1 cellular context compared by ENCODE assay signal in the genomic region with DNA sequence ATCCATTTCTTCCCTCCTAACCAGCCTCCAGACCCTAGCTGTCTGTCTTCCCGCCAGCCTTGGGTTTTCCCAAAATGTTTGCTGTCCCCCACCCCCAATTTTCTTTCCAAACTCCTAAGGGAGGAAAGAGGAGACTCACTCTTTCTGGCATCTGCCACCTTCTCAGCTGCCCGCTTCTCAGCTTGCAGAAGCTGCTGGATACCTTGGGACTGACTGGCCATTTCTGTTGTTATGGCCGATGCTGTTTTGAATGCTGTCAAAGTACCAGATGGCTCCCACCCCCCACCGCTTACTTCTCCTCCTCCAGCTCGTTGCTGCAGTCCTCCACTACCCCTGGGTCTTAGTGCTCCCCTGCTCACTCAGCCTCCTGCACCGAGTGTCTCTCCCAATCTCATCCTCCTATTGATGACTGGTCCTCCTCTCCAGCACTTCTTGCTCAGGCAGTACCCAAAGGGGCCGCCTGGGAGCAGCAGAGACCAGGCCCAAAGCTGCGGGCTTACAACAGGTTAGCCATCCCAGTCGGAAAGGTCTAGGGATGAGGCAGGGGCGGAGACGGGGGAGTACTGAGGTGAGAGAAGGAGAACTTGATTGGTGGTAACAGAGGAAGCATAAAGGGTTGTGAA.
TF ChIP-seq lines count a peak whose summit lies in the region.

Gene ATP6V1G2 (minus strand): TSS at position 270 of the 623 bp plus-strand sequence. CDS start 49 bp downstream, at position 221.

TF ChIP-seq in K562, 482 proteins besides CTCF, POLR2A, EP300 and RAD21 (continued from another document and continues in another):
- TF ChIP-seq SIN3B (IDR thresholded peaks at IDR 0.05; ENCODE audit: low read depth) (0 out of 2 replicates have a peak, but pooled peaks have one; percentile 26), NBN (IDR thresholded peaks at IDR 0.05; ENCODE audit: low read depth) (peak; percentile 18), ZNF639 (CRISPR knock-in tag; conservative IDR thresholded peaks at IDR 0.05 in 1 of 2, IDR thresholded peaks at IDR 0.05 in 1 of 2) (no peak), ARID2 (IDR thresholded peaks at IDR 0.05) (peak; percentile 84), CTBP1 (IDR thresholded peaks at IDR 0.05; ENCODE audit: borderline replicate concordance) (peak; percentile 100), TAF7 (tag; IDR thresholded peaks at IDR 0.05) (no peak), MEF2D (tag; conservative IDR thresholded peaks at IDR 0.05; ENCODE audit: low read depth) (no peak), SETDB1 (IDR thresholded peaks at IDR 0.05; ENCODE audit: low read length) (no peak), NR2C2 (CRISPR knock-in tag; IDR thresholded peaks at IDR 0.05) (no peak), NR2C2 (tag; IDR thresholded peaks at IDR 0.05) (no peak), SRSF1 (IDR thresholded peaks at IDR 0.05; ENCODE audit: low read depth, low read length) (no peak), ATF7 (IDR thresholded peaks at IDR 0.05) (peak; percentile 30; the same call in 1 of the 2 replicates), BRCA1 (IDR thresholded peaks at IDR 0.05) (no peak), BRCA1 (CRISPR knock-in tag; IDR thresholded peaks at IDR 0.05) (no peak), BDP1 (IDR thresholded peaks at IDR 0.05; ENCODE audit: insufficient read depth, insufficient read length) (no peak), CHAMP1 (IDR thresholded peaks at IDR 0.05) (no peak), SMARCA5 (IDR thresholded peaks at IDR 0.05) (no peak), CCNT2 (IDR thresholded peaks at IDR 0.05; ENCODE audit: borderline replicate concordance, extremely low read depth, insufficient read length, low read depth, low read length) (no peak), SOX6 (IDR thresholded peaks at IDR 0.05) (peak; percentile 56; the same call in 1 of the 2 replicates), SAFB2 (IDR thresholded peaks at IDR 0.05; ENCODE audit: borderline replicate concordance, low read depth, low read length, severe bottlenecking) (no peak), ZNF740 (CRISPR knock-in tag; IDR thresholded peaks at IDR 0.05) (peak; percentile 37; the same call in 1 of the 2 replicates), ZNF740 (tag; IDR thresholded peaks at IDR 0.05) (no peak), RFX5 (IDR thresholded peaks at IDR 0.05; ENCODE audit: low read depth, low read length) (no peak), MAX (CRISPR knock-in tag; IDR thresholded peaks at IDR 0.05) (peak; percentile 43; the same call in 1 of the 2 replicates), FOXM1 (IDR thresholded peaks at IDR 0.05; ENCODE audit: low read depth) (peak; percentile 34; the same call in 1 of the 2 replicates), FOXM1 (CRISPR knock-in tag; IDR thresholded peaks at IDR 0.05; ENCODE audit: low read depth) (no peak), TAL1 (IDR thresholded peaks at IDR 0.05) (no peak), MYBL2 (IDR thresholded peaks at IDR 0.05; ENCODE audit: low read depth) (no peak), MYBL2 (CRISPR knock-in tag; IDR thresholded peaks at IDR 0.05; ENCODE audit: borderline replicate concordance) (no peak), NRF1 (conservative IDR thresholded peaks at IDR 0.05 in 1 of 2, IDR thresholded peaks at IDR 0.05 in 1 of 2) (peak; percentile 41 to 51; a peak in 3 of 4 replicates), HNRNPUL1 (IDR thresholded peaks at IDR 0.05; ENCODE audit: low read length) (no peak), STAG1 (CRISPR knock-in tag; IDR thresholded peaks at IDR 0.05; ENCODE audit: borderline replicate concordance) (peak; percentile 92), BHLHE40 (IDR thresholded peaks at IDR 0.05; ENCODE audit: low read length) (peak; percentile 42; the same call in 1 of the 2 replicates), ZFPM2 (CRISPR knock-in tag; IDR thresholded peaks at IDR 0.05) (no peak), ZFP36 (IDR thresholded peaks at IDR 0.05; ENCODE audit: low read depth, low read length, partially characterized antibody) (peak; percentile 42), ZNF384 (IDR thresholded peaks at IDR 0.05; ENCODE audit: low read depth, low read length) (0 out of 2 replicates have a peak, but pooled peaks have one; percentile 3), HDAC6 (IDR thresholded peaks at IDR 0.05; ENCODE audit: low read depth, low read length) (no peak), PTTG1 (tag; IDR thresholded peaks at IDR 0.05; ENCODE audit: low read depth) (no peak), HNRNPL (IDR thresholded peaks at IDR 0.05; ENCODE audit: low read depth, low read length) (no peak), ZZZ3 (IDR thresholded peaks at IDR 0.05) (no peak), BRF2 (IDR thresholded peaks at IDR 0.05; ENCODE audit: borderline replicate concordance, insufficient read depth, insufficient read length) (no peak), KDM1A (IDR thresholded peaks at IDR 0.05) (peak in 1 of 2 experiments; percentile 84; a peak in 2 of 4 replicates)
- TF ChIP-seq, protein P1, sequence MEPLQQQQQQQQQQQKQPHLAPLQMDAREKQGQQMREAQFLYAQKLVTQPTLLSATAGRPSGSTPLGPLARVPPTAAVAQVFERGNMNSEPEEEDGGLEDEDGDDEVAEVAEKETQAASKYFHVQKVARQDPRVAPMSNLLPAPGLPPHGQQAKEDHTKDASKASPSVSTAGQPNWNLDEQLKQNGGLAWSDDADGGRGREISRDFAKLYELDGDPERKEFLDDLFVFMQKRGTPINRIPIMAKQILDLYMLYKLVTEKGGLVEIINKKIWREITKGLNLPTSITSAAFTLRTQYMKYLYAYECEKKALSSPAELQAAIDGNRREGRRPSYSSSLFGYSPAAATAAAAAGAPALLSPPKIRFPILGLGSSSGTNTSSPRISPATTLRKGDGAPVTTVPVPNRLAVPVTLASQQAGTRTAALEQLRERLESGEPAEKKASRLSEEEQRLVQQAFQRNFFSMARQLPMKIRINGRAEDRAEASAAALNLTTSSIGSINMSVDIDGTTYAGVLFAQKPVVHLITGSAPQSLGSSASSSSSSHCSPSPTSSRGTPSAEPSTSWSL (CRISPR knock-in tag; IDR thresholded peaks at IDR 0.05; ENCODE audit: borderline replicate concordance), result no peak
- TF ChIP-seq, protein P2, sequence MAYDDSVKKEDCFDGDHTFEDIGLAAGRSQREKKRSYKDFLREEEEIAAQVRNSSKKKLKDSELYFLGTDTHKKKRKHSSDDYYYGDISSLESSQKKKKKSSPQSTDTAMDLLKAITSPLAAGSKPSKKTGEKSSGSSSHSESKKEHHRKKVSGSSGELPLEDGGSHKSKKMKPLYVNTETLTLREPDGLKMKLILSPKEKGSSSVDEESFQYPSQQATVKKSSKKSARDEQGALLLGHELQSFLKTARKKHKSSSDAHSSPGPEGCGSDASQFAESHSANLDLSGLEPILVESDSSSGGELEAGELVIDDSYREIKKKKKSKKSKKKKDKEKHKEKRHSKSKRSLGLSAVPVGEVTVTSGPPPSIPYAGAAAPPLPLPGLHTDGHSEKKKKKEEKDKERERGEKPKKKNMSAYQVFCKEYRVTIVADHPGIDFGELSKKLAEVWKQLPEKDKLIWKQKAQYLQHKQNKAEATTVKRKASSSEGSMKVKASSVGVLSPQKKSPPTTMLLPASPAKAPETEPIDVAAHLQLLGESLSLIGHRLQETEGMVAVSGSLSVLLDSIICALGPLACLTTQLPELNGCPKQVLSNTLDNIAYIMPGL (CRISPR knock-in tag; IDR thresholded peaks at IDR 0.05), result peak; percentile 74; the same call in 1 of the 2 replicates
- TF ChIP-seq, protein P3, sequence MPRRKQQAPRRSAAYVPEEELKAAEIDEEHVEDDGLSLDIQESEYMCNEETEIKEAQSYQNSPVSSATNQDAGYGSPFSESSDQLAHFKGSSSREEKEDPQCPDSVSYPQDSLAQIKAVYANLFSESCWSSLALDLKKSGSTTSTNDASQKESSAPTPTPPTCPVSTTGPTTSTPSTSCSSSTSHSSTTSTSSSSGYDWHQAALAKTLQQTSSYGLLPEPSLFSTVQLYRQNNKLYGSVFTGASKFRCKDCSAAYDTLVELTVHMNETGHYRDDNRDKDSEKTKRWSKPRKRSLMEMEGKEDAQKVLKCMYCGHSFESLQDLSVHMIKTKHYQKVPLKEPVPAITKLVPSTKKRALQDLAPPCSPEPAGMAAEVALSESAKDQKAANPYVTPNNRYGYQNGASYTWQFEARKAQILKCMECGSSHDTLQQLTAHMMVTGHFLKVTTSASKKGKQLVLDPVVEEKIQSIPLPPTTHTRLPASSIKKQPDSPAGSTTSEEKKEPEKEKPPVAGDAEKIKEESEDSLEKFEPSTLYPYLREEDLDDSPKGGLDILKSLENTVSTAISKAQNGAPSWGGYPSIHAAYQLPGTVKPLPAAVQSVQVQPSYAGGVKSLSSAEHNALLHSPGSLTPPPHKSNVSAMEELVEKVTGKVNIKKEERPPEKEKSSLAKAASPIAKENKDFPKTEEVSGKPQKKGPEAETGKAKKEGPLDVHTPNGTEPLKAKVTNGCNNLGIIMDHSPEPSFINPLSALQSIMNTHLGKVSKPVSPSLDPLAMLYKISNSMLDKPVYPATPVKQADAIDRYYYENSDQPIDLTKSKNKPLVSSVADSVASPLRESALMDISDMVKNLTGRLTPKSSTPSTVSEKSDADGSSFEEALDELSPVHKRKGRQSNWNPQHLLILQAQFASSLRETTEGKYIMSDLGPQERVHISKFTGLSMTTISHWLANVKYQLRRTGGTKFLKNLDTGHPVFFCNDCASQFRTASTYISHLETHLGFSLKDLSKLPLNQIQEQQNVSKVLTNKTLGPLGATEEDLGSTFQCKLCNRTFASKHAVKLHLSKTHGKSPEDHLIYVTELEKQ (CRISPR knock-in tag; IDR thresholded peaks at IDR 0.05), result no peak
- TF ChIP-seq, protein P4, sequence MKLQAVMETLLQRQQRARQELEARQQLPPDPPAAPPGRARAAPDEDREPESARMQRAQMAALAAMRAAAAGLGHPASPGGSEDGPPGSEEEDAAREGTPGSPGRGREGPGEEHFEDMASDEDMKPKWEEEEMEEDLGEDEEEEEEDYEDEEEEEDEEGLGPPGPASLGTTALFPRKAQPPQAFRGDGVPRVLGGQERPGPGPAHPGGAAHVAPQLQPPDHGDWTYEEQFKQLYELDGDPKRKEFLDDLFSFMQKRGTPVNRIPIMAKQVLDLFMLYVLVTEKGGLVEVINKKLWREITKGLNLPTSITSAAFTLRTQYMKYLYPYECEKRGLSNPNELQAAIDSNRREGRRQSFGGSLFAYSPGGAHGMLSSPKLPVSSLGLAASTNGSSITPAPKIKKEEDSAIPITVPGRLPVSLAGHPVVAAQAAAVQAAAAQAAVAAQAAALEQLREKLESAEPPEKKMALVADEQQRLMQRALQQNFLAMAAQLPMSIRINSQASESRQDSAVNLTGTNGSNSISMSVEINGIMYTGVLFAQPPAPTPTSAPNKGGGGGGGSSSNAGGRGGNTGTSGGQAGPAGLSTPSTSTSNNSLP (IDR thresholded peaks at IDR 0.05; ENCODE audit: borderline replicate concordance, low read depth, low read length), result no peak
- TF ChIP-seq, protein P5, sequence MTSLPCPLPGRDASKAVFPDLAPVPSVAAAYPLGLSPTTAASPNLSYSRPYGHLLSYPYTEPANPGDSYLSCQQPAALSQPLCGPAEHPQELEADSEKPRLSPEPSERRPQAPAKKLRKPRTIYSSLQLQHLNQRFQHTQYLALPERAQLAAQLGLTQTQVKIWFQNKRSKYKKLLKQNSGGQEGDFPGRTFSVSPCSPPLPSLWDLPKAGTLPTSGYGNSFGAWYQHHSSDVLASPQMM (CRISPR knock-in tag; IDR thresholded peaks at IDR 0.05), result no peak
